Comparison of ENCODE assay signal across 10 cellular contexts in the genomic region with DNA sequence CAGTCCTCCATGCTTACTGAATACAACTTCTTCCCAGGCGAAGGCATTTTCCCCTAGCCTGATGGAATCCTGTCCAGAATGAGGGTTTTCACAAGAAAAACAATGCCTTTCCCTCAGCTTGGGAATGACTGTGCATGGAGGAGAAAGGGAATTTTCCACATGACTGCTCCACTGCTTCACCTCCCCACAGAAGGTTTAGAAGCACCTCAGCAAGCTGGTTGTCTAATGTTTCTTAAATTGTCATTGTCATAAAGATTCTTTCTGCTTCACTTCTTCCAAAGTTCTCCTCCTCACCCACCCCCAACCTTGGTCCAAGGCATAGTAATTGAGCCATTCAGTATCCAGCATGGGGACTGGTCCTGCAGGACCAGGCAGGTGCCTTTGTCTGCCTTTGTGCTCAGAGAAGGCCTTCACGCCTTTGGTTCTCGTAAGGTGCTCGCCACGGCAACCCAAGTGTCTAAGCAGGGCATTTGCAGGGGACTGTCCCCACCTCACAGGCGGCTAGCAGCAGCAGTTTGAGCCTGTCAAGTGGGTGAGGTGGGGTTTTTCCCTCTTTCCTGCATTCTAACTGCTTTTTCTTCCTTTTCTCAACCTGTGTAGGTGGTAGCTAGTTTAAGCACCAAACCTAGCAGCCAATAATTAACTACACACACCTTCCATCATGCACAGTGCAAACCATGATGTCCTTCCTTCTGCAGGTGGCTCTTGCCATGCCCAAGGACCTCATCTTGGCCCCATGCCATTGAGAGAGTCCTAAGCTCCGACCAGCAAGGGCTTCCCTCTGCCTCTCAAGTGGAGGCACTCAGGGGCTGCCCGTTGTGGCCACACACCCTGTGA.
DNase-seq lines count a peak whose midpoint lies in the region; ATAC-seq, FAIRE-seq and TF ChIP-seq lines count a peak whose summit lies in the region.
"Had no signal": no experiment of that assay in that cellular context is flagged by ENCODE, and none has a peak within 500 bp of the region (broad histone marks: within the 10 kb centered on the region; RNA-seq: fewer than 3 reads in every experiment).

No MANE protein-coding gene starts in this region.

- no peak overlapping the region for H3K4me3 Mint-ChIP-seq in CD8-positive, alpha-beta T cell

- H3K9me2 ChIP-seq in DOHH2 (replicated peaks; ENCODE audit: control insufficient read depth, low read length): no peaks in the 10 kb centered on the region

- DNase-seq in kidney: peak; percentile 73
- DNase-seq in NCI-H526 treated with DMSO at 0.1 percent for 48 hours (lab: John Stamatoyannopoulos, UW): no peak
- DNase-seq in CD8-positive, alpha-beta T cell: no peak
- DNase-seq in NCI-H2081 treated with DMSO at 0.1 percent for 48 hours (lab: John Stamatoyannopoulos, UW): no peak
- no peak for DNase-seq in RPMI8226
- DNase-seq: right lobe of liver had no signal

- H3K9me3 Mint-ChIP-seq in CD8-positive, alpha-beta T cell: peaks cover 5% of the 10 kb centered on the region

- no peaks in the 10 kb centered on the region for H3K36me3 ChIP-seq in DOHH2 (ENCODE audit: control insufficient read depth, low read length)
- no peaks in the 10 kb centered on the region for H3K36me3 ChIP-seq in kidney (ENCODE audit: control insufficient read depth in 1 of 2, insufficient read depth in 2 of 2, low read length in 2 of 2)
- no peaks in the 10 kb centered on the region for H3K36me3 ChIP-seq in CD8-positive, alpha-beta T cell (ENCODE audit: insufficient read depth, low read length)
- H3K36me3 ChIP-seq: right lobe of liver had no signal

- POLR2A ChIA-PET in CD8-positive, alpha-beta T cell (lab: Charles Lee): no interaction called here

- peak overlapping the region; percentile 7; the same call in 1 of the 2 replicates for H3K4me3 ChIP-seq in DOHH2 (ENCODE audit: low read length)
- no peak overlapping the region for H3K4me3 ChIP-seq in kidney (ENCODE audit: low read length in 2 of 2)
- H3K4me3 ChIP-seq in CD8-positive, alpha-beta T cell (ENCODE audit: low read depth, low read length): no peak overlapping the region
- H3K4me3 ChIP-seq: right lobe of liver, SK-N-MC had no signal

- H3K79me2 ChIP-seq in DOHH2 (ENCODE audit: control insufficient read depth, low read length): no peaks in the 10 kb centered on the region

- peak overlapping the region in 1 of 2 donors; percentile 28 for H3K9ac ChIP-seq in kidney (ENCODE audit: low read length in 2 of 2)

- TF ChIP-seq CTCF in DOHH2 (IDR thresholded peaks at IDR 0.05; ENCODE audit: low read depth, low read length, poor library complexity, severe bottlenecking) (no peak), kidney (IDR thresholded peaks at IDR 0.05; ENCODE audit: borderline replicate concordance, extremely low read depth, insufficient read depth) (no peak)
- TF ChIP-seq CTCF in CD8-positive, alpha-beta T cell (IDR thresholded peaks at IDR 0.05): no peak

- no peaks in the 10 kb centered on the region for H4K20me1 ChIP-seq in DOHH2 (ENCODE audit: control insufficient read depth, insufficient read depth, low read depth, low read length)

- intact Hi-C loops in kidney (cut with DNase I): no loop called here
- intact Hi-C loops in CD8-positive, alpha-beta T cell (cut with DNase I, micrococcal nuclease): no loop called here

- no peak for FAIRE-seq in kidney (lab: Jason Lieb, UNC)

- no peak overlapping the region for H3K27ac Mint-ChIP-seq in CD8-positive, alpha-beta T cell

- H3F3A ChIP-seq in DOHH2 (ENCODE audit: control insufficient read depth, insufficient read depth): peaks cover 14% of the 10 kb centered on the region

- ATAC-seq in GM19395 (IDR thresholded peaks at IDR 0.05; ENCODE audit: unreplicated experiment): peak; percentile 67
- ATAC-seq in HG03439 (IDR thresholded peaks at IDR 0.05; ENCODE audit: unreplicated experiment): peak; percentile 58
- ATAC-seq in CD8-positive, alpha-beta T cell: no peak
- ATAC-seq: right lobe of liver had no signal

- peaks cover 31% of the 10 kb centered on the region for H3K4me1 Mint-ChIP-seq in CD8-positive, alpha-beta T cell (ENCODE audit: low read depth)

- H3K27me3 Mint-ChIP-seq in CD8-positive, alpha-beta T cell (ENCODE audit: low read depth): no peaks in the 10 kb centered on the region

- no peaks in the 10 kb centered on the region for H3K27me3 ChIP-seq in DOHH2 (ENCODE audit: control insufficient read depth, low read length)
- no peaks in the 10 kb centered on the region for H3K27me3 ChIP-seq in CD8-positive, alpha-beta T cell (ENCODE audit: insufficient read depth, low read length)
- H3K27me3 ChIP-seq: right lobe of liver had no signal

- H3K27ac ChIP-seq in DOHH2 (ENCODE audit: low read depth, low read length) (no peak overlapping the region), kidney (ENCODE audit: low read depth in 2 of 2, low read length in 2 of 2) (no peak overlapping the region)
- H3K27ac ChIP-seq in CD8-positive, alpha-beta T cell (ENCODE audit: low read depth, low read length): no peak overlapping the region
- H3K27ac ChIP-seq: right lobe of liver, SK-N-MC had no signal

- peaks cover 83% of the 10 kb centered on the region for H3K4me1 ChIP-seq in DOHH2 (ENCODE audit: control insufficient read depth, low read length)
- peaks cover 0 to 8% of the 10 kb centered on the region in 2 donors for H3K4me1 ChIP-seq in kidney (ENCODE audit: control insufficient read depth in 1 of 2, insufficient read depth in 1 of 2, low read depth in 1 of 2, low read length in 2 of 2)
- H3K4me1 ChIP-seq in CD8-positive, alpha-beta T cell (ENCODE audit: insufficient read depth, low read length): peaks cover 23% of the 10 kb centered on the region
- H3K4me1 ChIP-seq: right lobe of liver had no signal

- H3K9me3 ChIP-seq in DOHH2 (ENCODE audit: control insufficient read depth, insufficient read depth, low read length): peaks cover 2% of the 10 kb centered on the region; the same call in 1 of the 2 replicates
- no peaks in the 10 kb centered on the region for H3K9me3 ChIP-seq in kidney (ENCODE audit: control insufficient read depth in 1 of 2, low read length in 2 of 2)
- H3K9me3 ChIP-seq in CD8-positive, alpha-beta T cell (ENCODE audit: low read length): no peaks in the 10 kb centered on the region
- H3K9me3 ChIP-seq: right lobe of liver had no signal

- CTCF ChIA-PET in CD8-positive, alpha-beta T cell (lab: Charles Lee): no interaction called here

- H3K36me3 Mint-ChIP-seq in CD8-positive, alpha-beta T cell: no peaks in the 10 kb centered on the region

- H3K4me2 ChIP-seq in DOHH2 (ENCODE audit: low read length): peak overlapping the region; percentile 44
